In the genomic region with DNA sequence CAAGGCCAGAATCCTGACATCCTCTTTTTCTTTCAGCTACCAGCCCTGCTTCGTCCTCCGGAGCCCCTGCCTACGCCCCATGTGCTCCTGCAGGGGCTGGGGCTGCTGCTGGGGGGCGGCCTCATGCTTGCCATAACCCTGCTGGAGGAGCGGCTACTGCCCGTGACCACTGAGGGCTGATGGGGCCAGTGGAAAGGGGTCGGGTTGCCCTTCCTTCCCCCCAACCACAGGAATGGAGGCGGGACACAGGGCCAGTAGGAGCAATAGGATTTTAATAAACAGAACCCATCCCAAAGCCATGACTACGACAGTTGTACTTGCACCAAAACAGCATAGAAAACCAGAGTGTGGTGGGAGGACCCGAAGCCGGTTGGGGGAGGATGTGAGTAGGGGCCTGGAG, we compare ENCODE assay signal across 2 cellular contexts.
TF ChIP-seq lines count a peak whose summit lies in the region.

No MANE protein-coding gene starts in this region.

TF ChIP-seq in IMR-90, 13 proteins besides CTCF, POLR2A, EP300 and RAD21:
- TF ChIP-seq MAZ (IDR thresholded peaks at IDR 0.05; ENCODE audit: borderline replicate concordance, low read depth, low read length) (no peak), SMC3 (IDR thresholded peaks at IDR 0.05; ENCODE audit: low read depth, low read length) (no peak), CEBPB (IDR thresholded peaks at IDR 0.05; ENCODE audit: low read depth, low read length) (no peak), NFE2L2 (IDR thresholded peaks at IDR 0.05; ENCODE audit: low read depth, low read length) (no peak), FOS (IDR thresholded peaks at IDR 0.05; ENCODE audit: low read depth, low read length) (no peak), BHLHE40 (IDR thresholded peaks at IDR 0.05; ENCODE audit: low read depth, low read length) (no peak), RFX5 (IDR thresholded peaks at IDR 0.05; ENCODE audit: low read depth, low read length) (no peak), CHD1 (IDR thresholded peaks at IDR 0.05; ENCODE audit: low read depth, low read length) (no peak), RCOR1 (IDR thresholded peaks at IDR 0.05; ENCODE audit: insufficient replicate concordance, low read length) (no peak), MXI1 (IDR thresholded peaks at IDR 0.05; ENCODE audit: borderline replicate concordance, low read depth, low read length) (no peak), MAFK (IDR thresholded peaks at IDR 0.05; ENCODE audit: low read depth, low read length) (no peak)
- TF ChIP-seq, protein P1, sequence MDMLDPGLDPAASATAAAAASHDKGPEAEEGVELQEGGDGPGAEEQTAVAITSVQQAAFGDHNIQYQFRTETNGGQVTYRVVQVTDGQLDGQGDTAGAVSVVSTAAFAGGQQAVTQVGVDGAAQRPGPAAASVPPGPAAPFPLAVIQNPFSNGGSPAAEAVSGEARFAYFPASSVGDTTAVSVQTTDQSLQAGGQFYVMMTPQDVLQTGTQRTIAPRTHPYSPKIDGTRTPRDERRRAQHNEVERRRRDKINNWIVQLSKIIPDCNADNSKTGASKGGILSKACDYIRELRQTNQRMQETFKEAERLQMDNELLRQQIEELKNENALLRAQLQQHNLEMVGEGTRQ (IDR thresholded peaks at IDR 0.05; ENCODE audit: low read depth, low read length): no peak
- TF ChIP-seq, protein P2, sequence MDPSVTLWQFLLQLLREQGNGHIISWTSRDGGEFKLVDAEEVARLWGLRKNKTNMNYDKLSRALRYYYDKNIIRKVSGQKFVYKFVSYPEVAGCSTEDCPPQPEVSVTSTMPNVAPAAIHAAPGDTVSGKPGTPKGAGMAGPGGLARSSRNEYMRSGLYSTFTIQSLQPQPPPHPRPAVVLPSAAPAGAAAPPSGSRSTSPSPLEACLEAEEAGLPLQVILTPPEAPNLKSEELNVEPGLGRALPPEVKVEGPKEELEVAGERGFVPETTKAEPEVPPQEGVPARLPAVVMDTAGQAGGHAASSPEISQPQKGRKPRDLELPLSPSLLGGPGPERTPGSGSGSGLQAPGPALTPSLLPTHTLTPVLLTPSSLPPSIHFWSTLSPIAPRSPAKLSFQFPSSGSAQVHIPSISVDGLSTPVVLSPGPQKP (IDR thresholded peaks at IDR 0.05; ENCODE audit: borderline replicate concordance, low read depth, low read length): no peak

TF ChIP-seq in HEK293T, 16 proteins besides CTCF, POLR2A, EP300 and RAD21:
- TF ChIP-seq SUZ12 (IDR thresholded peaks at IDR 0.05) (no peak), ZNF384 (IDR thresholded peaks at IDR 0.05) (no peak), NFRKB (IDR thresholded peaks at IDR 0.05) (no peak), ARNT (IDR thresholded peaks at IDR 0.05) (no peak), HDGF (IDR thresholded peaks at IDR 0.05; ENCODE audit: borderline replicate concordance) (no peak), ELF4 (IDR thresholded peaks at IDR 0.05) (no peak), FOXA1 (IDR thresholded peaks at IDR 0.05) (no peak), SP1 (IDR thresholded peaks at IDR 0.05) (no peak), FOXM1 (IDR thresholded peaks at IDR 0.05; ENCODE audit: borderline replicate concordance) (no peak), FOXK2 (IDR thresholded peaks at IDR 0.05) (no peak), CTBP1 (IDR thresholded peaks at IDR 0.05; ENCODE audit: borderline replicate concordance) (no peak), BHLHE40 (IDR thresholded peaks at IDR 0.05; ENCODE audit: borderline replicate concordance) (no peak), L3MBTL2 (conservative IDR thresholded peaks at IDR 0.05) (no peak), TARDBP (IDR thresholded peaks at IDR 0.05) (no peak), LEF1 (IDR thresholded peaks at IDR 0.05; ENCODE audit: borderline replicate concordance) (no peak)
- TF ChIP-seq, protein P3, sequence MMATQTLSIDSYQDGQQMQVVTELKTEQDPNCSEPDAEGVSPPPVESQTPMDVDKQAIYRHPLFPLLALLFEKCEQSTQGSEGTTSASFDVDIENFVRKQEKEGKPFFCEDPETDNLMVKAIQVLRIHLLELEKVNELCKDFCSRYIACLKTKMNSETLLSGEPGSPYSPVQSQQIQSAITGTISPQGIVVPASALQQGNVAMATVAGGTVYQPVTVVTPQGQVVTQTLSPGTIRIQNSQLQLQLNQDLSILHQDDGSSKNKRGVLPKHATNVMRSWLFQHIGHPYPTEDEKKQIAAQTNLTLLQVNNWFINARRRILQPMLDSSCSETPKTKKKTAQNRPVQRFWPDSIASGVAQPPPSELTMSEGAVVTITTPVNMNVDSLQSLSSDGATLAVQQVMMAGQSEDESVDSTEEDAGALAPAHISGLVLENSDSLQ (IDR thresholded peaks at IDR 0.05): no peak
